ENCODE assay signal across 8 cellular contexts in genomic region chr11:118913411-118914125, GRCh38. TPM values are rescaled to one million over a fixed set of nuclear protein-coding genes. Genes with fewer than 3 reads are reported as not detected.
A peak's percentile ranks its signal among the peaks of the same experiment; 100 is the strongest.
DNase-seq lines count a peak whose midpoint lies in the region; ATAC-seq and TF ChIP-seq lines count a peak whose summit lies in the region.

No MANE protein-coding gene starts in this region.

- peak overlapping the region; percentile 66 for H3K27ac ChIP-seq in adipose tissue (ENCODE audit: low read depth, low read length)
- H3K27ac ChIP-seq in right lobe of liver = peak overlapping the region; percentile 50 to 75 (median 74)
- peak overlapping the region; percentile 95 to 96 for H3K27ac ChIP-seq in thoracic aorta

- H3K36me3 ChIP-seq in right lobe of liver (no peaks in the 10 kb centered on the region), thoracic aorta (no peaks in the 10 kb centered on the region)

- WGBS in adipose tissue, 3 donors = 22 to 27% (median 26%) methylated on average over 9 of the region's 9 CpGs
- 34% methylated on average over 3 of the region's 9 CpGs for whole genome bisulfite sequencing in right lobe of liver (ENCODE audit: insufficient coverage, low coverage, low lambda C conversion rate, missing lambda C conversion rate)

- ATAC-seq in right lobe of liver (no peak), thoracic aorta (ENCODE audit: insufficient number of reproducible peaks, low FRiP score, low read depth) (no peak), HG03520 (IDR thresholded peaks at IDR 0.05; ENCODE audit: unreplicated experiment) (no peak), HG02852 (IDR thresholded peaks at IDR 0.05; ENCODE audit: unreplicated experiment) (no peak)

- peaks cover 0 to 72% (median 38%) of the 10 kb centered on the region in 4 donors for H3K4me1 ChIP-seq in right lobe of liver
- H3K4me1 ChIP-seq in thoracic aorta (ENCODE audit: control insufficient read depth in 1 of 2, low read depth in 2 of 2) = peaks cover 83 to 96% of the 10 kb centered on the region in 2 donors

- H3K9me3 ChIP-seq in right lobe of liver = no peaks in the 10 kb centered on the region
- no peaks in the 10 kb centered on the region for H3K9me3 ChIP-seq in thoracic aorta

- no peak for TF ChIP-seq POLR2A in right lobe of liver (IDR thresholded peaks at IDR 0.05)

- H3K27me3 ChIP-seq in right lobe of liver (no peaks in the 10 kb centered on the region), thoracic aorta (replicated peaks; ENCODE audit: insufficient read depth) (no peaks in the 10 kb centered on the region)

- H3K4me3 ChIP-seq in right lobe of liver = no peak overlapping the region
- peak overlapping the region; percentile 76 for H3K4me3 ChIP-seq in thoracic aorta

- intact Hi-C loops in right lobe of liver (cut with DNase I) = no loop called here

- TF ChIP-seq CTCF in right lobe of liver (IDR thresholded peaks at IDR 0.05) (no peak), thoracic aorta (IDR thresholded peaks at IDR 0.05) (no peak)

- DNase-seq in activated CD8-positive, alpha-beta memory T cell treated with anti-CD3 and anti-CD28 coated beads for 24 hours = peak; percentile 77
- DNase-seq in activated CD8-positive, alpha-beta memory T cell treated with anti-CD3 and anti-CD28 coated beads, Interleukin-2, amount 50 U/mL, for 48 hours = no peak
- DNase-seq in right lobe of liver (no peak), thoracic aorta (ENCODE audit: low spot score) (no peak)
- no peak for DNase-seq in stimulated activated CD4-positive, alpha-beta T cell treated with anti-CD3 and anti-CD28 coated beads, Interleukin-4, amount 100 ng/mL, for 4 hours

RNA-seq across cellular contexts. Expression of gene BCL9L, which starts 12.2 kb away (rescaled TPM):
- 10 to 100 TPM; 13.9 to 28.9 (median 22.8) TPM for polyA plus RNA-seq in adipose tissue
- total RNA-seq in right lobe of liver = 10 to 100 TPM; 10.2 to 22.5 (median 19.8) TPM
- 10 to 100 TPM; 28.6 to 68.8 TPM for total RNA-seq in thoracic aorta

RNA-seq across cellular contexts. Expression of gene CXCR5, which starts 29.9 kb away (rescaled TPM):
- under 1 TPM; 0.22 to 1.00 (median 0.46) TPM for polyA plus RNA-seq in adipose tissue
- under 1 TPM in 2 of 6 experiments, not detected in 4; 0.07 TPM for total RNA-seq in right lobe of liver
- total RNA-seq in thoracic aorta = not detected

RNA-seq across cellular contexts. Expression of gene UPK2, which starts 42.5 kb away (rescaled TPM):
- under 1 TPM in 2 of 3 donors, not detected in 1; 0.14 to 0.16 TPM for polyA plus RNA-seq in adipose tissue
- total RNA-seq in right lobe of liver = not detected
- not detected for total RNA-seq in thoracic aorta

RNA-seq across cellular contexts. Expression of gene FOXR1, which starts 58.0 kb away (rescaled TPM):
- polyA plus RNA-seq in adipose tissue = not detected
- not detected for total RNA-seq in right lobe of liver
- not detected for total RNA-seq in thoracic aorta
